Comparison of ENCODE assay signal across 1 cellular context in genomic region chr19:55340144-55340783, GRCh38.
TF ChIP-seq lines count a peak whose summit lies in the region.

No MANE protein-coding gene starts in this region.

TF ChIP-seq in K562, 482 proteins besides CTCF, POLR2A, EP300 and RAD21 (continued from another document):
- no peak for TF ChIP-seq STAT6 (CRISPR knock-in tag; IDR thresholded peaks at IDR 0.05)
